In genomic region chr17:68501074-68501473, GRCh38 we compare ENCODE assay signal across 23 cellular contexts.
"Had no signal": no experiment of that assay in that cellular context is flagged by ENCODE, and none has a peak within 500 bp of the region (broad histone marks: within the 10 kb centered on the region; RNA-seq: fewer than 3 reads in every experiment).

No MANE protein-coding gene starts in this region.

- H3K4me3 ChIP-seq: esophagus squamous epithelium, heart right ventricle, neural progenitor cell, skin epidermis, suprapubic skin, tibial nerve had no signal

- H3K27ac Mint-ChIP-seq: endodermal cell, mesothelial cell of epicardium, neural progenitor cell, T-helper 17 cell had no signal

- H3K9me3 ChIP-seq: esophagus squamous epithelium, heart right ventricle, suprapubic skin, tibial nerve had no signal

- H3K27ac ChIP-seq: brain microvascular endothelial cell, esophagus squamous epithelium, heart right ventricle, neural progenitor cell, skin epidermis, suprapubic skin, tibial nerve had no signal

- DNase-seq: activated CD4-positive, alpha-beta T cell treated with anti-CD3 and anti-CD28 coated beads for 1 hour; activated CD8-positive, alpha-beta memory T cell treated with anti-CD3 and anti-CD28 coated beads for 24 hours; activated gamma-delta T cell; activated naive CD4-positive, alpha-beta T cell treated with anti-CD3 and anti-CD28 coated beads, Interleukin-2, amount 50 U/mL, for 16 hours; amniotic stem cell; brain microvascular endothelial cell; endodermal cell; esophagus squamous epithelium; foreskin melanocyte; heart right ventricle; naive thymus-derived CD4-positive, alpha-beta T cell; retina; stimulated activated CD4-positive, alpha-beta T cell treated with anti-CD3 and anti-CD28 coated beads, Interleukin-12 subunit alpha, Interleukin-12 subunit beta, amount 100 ng/mL, for 4 hours; stimulated activated CD4-positive, alpha-beta T cell treated with anti-CD3 and anti-CD28 coated beads, Interleukin-4, amount 100 ng/mL, for 1 hour; SW 1271; T-helper 17 cell; T1000 had no signal

- H3K4me1 Mint-ChIP-seq: endodermal cell, mesothelial cell of epicardium had no signal

- H3K36me3 ChIP-seq: brain microvascular endothelial cell, esophagus squamous epithelium, heart right ventricle, neural progenitor cell, suprapubic skin, tibial nerve had no signal

- H3K4me1 ChIP-seq: neural progenitor cell had no signal

- H3K9ac ChIP-seq: neural progenitor cell had no signal

- H3K36me3 Mint-ChIP-seq: mesothelial cell of epicardium, neural progenitor cell had no signal

- H2AFZ ChIP-seq: neural progenitor cell had no signal

- H3K4me2 ChIP-seq: neural progenitor cell had no signal

- H3K27me3 ChIP-seq: brain microvascular endothelial cell, esophagus squamous epithelium, heart right ventricle, neural progenitor cell, suprapubic skin, tibial nerve had no signal

- ATAC-seq: heart right ventricle; naive thymus-derived CD4-positive, alpha-beta T cell; sciatic nerve; T-helper 17 cell had no signal

- H3K4me3 Mint-ChIP-seq: endodermal cell; mesothelial cell of epicardium; naive thymus-derived CD4-positive, alpha-beta T cell; neural progenitor cell; T-helper 17 cell had no signal
